ENCODE assay signal across 1 cellular context in the genomic region with DNA sequence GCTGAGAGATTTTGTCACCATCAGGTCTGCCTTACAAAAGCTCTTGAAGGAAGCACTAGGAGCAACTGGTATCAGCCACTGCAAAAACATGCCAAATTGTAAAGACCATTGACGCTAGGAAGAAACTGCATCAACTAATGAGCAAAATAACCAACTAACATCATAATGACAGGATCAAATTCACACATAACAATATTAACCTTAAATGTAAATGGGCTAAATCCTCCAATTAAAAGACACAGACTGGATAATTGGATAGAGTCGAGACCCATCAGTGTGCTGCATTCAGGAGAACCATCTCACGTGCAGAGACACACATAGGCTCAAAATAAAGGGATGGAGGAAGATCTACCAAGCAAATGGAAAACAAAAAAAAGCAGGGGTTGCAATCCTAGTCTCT. TPM values are rescaled to one million over a fixed set of nuclear protein-coding genes. Genes with fewer than 3 reads are reported as not detected.
"Had no signal": no experiment of that assay in that cellular context is flagged by ENCODE, and none has a peak within 500 bp of the region (broad histone marks: within the 10 kb centered on the region; RNA-seq: fewer than 3 reads in every experiment).

No MANE protein-coding gene starts in this region.

RNA-seq across cellular contexts. Expression of a gene that starts 53.1 kb away (rescaled TPM):
- total RNA-seq: OCI-LY7 had no signal
